Comparison of ENCODE assay signal across 12 cellular contexts in genomic region chr2:84486436-84487115, GRCh38. TPM values are rescaled to one million over a fixed set of nuclear protein-coding genes. Genes with fewer than 3 reads are reported as not detected.
DNase-seq lines count a peak whose midpoint lies in the region; ATAC-seq and TF ChIP-seq lines count a peak whose summit lies in the region.
"Had no signal": no experiment of that assay in that cellular context is flagged by ENCODE, and none has a peak within 500 bp of the region (broad histone marks: within the 10 kb centered on the region; RNA-seq: fewer than 3 reads in every experiment).

No MANE protein-coding gene starts in this region.

- ATAC-seq in HG03432 (IDR thresholded peaks at IDR 0.05; ENCODE audit: unreplicated experiment) = no peak
- no peak for ATAC-seq in HG03175 (IDR thresholded peaks at IDR 0.05; ENCODE audit: unreplicated experiment)
- ATAC-seq in GM21447 (IDR thresholded peaks at IDR 0.05; ENCODE audit: unreplicated experiment) = no peak
- ATAC-seq: GM23338 had no signal

- TF ChIP-seq CTCF in choroid plexus epithelial cell (conservative IDR thresholded peaks at IDR 0.05; ENCODE audit: low read depth, low read length) = no peak
- TF ChIP-seq CTCF in mesothelial cell of epicardium (IDR thresholded peaks at IDR 0.05; ENCODE audit: unreplicated experiment) = no peak

- peaks cover 4% of the 10 kb centered on the region for H3K9me3 Mint-ChIP-seq in mesothelial cell of epicardium
- H3K9me3 Mint-ChIP-seq: CD4-positive, alpha-beta T cell; central memory CD8-positive, alpha-beta T cell; GM23338 had no signal

- H3K36me3 Mint-ChIP-seq in mesothelial cell of epicardium = no peaks in the 10 kb centered on the region

- H3K4me3 Mint-ChIP-seq in mesothelial cell of epicardium = no peak overlapping the region
- H3K4me3 Mint-ChIP-seq: CD4-positive, alpha-beta T cell; central memory CD8-positive, alpha-beta T cell; GM23338 had no signal

- H3K27me3 Mint-ChIP-seq in mesothelial cell of epicardium (ENCODE audit: low read depth) = peaks cover 3% of the 10 kb centered on the region
- H3K27me3 Mint-ChIP-seq: CD4-positive, alpha-beta T cell; central memory CD8-positive, alpha-beta T cell had no signal

- H3K4me3 ChIP-seq in choroid plexus epithelial cell (ENCODE audit: low read depth, low read length) = no peak overlapping the region
- H3K4me3 ChIP-seq: GM23338 had no signal

- H3K4me1 Mint-ChIP-seq in mesothelial cell of epicardium = peaks cover 14% of the 10 kb centered on the region
- H3K4me1 Mint-ChIP-seq: GM23338 had no signal

- DNase-seq in COR-L47 (lab: John Stamatoyannopoulos, UW) (peak; percentile 17), NCI-H1105 treated with DMSO at 0.1 percent for 48 hours (lab: John Stamatoyannopoulos, UW) (peak; percentile 76), choroid plexus epithelial cell (ENCODE audit: low read depth) (peak; percentile 47), mesothelial cell of epicardium (ENCODE audit: low spot score in 2 of 2, unreplicated experiment in 2 of 2) (no peak), GF-D8 (lab: John Stamatoyannopoulos, UW) (no peak)
- DNase-seq: CD4-positive, alpha-beta T cell; nucleus accumbens had no signal

- H3K27ac Mint-ChIP-seq in mesothelial cell of epicardium = peak overlapping the region; percentile 51
- H3K27ac Mint-ChIP-seq: CD4-positive, alpha-beta T cell; GM23338 had no signal

RNA-seq across cellular contexts. Expression of gene SUCLG1, which starts 27.5 kb away (rescaled TPM):
- total RNA-seq in mesothelial cell of epicardium = 49.9 to 54.3 TPM (median 53.5 TPM) in 3 replicates

RNA-seq across cellular contexts. Expression of gene DNAH6, which starts 29.7 kb away (rescaled TPM):
- total RNA-seq in mesothelial cell of epicardium = 0.54 to 1.3 TPM (median 1.1 TPM) in 3 replicates

Comparison
In these comparisons a context has a peak if more than half of its experiments do, and no peak if none do; other contexts are left out.
1. DNase-seq: peak in COR-L47 (single experiment), NCI-H1105 treated with DMSO at 0.1 percent for 48 hours (single experiment) and choroid plexus epithelial cell (single experiment); none in mesothelial cell of epicardium (0 of 2) and GF-D8 (single experiment).